Comparison of ENCODE assay signal across 8 cellular contexts in genomic region chr1:23743287-23744052, GRCh38.
DNase-seq lines count a peak whose midpoint lies in the region; ATAC-seq lines count a peak whose summit lies in the region.

TSS of gene ELOA (plus strand) at chr1:23743471. CDS start at chr1:23743504, 33 bp downstream.

- DNase-seq in NCI-H1436 (lab: John Stamatoyannopoulos, UW) (peak; percentile 66), NCI-H1436 treated with DMSO at 0.1 percent for 48 hours (lab: John Stamatoyannopoulos, UW) (no peak), NCI-H2171 (lab: John Stamatoyannopoulos, UW) (peak; percentile 87), caudate nucleus (lab: John Stamatoyannopoulos, UW) (peak in 54 of 61 donors; percentile 11 to 82 (median 57)), islet precursor cell (peak; percentile 82)
- peak; percentile 48 to 74 (median 60) for DNase-seq in activated CD4-positive, CD25-positive, alpha-beta regulatory T cell (lab: John Stamatoyannopoulos, UW)
- peak; percentile 46 to 66 (median 53) for DNase-seq in stimulated activated CD4-positive, alpha-beta T cell treated with anti-CD3 and anti-CD28 coated beads, Interleukin-12 subunit alpha, Interleukin-12 subunit beta, amount 100 ng/mL, for 48 hours (ENCODE audit: low read depth in 2 of 3, low spot score in 1 of 3)

- ATAC-seq in HG02763 (IDR thresholded peaks at IDR 0.05; ENCODE audit: unreplicated experiment), result peak; percentile 73

- peak within 1 kb of the TSS; percentile 76 for H3K27ac ChIP-seq in caudate nucleus (ENCODE audit: low read depth, low read length)
